ENCODE assay signal across 8 cellular contexts in the genomic region with DNA sequence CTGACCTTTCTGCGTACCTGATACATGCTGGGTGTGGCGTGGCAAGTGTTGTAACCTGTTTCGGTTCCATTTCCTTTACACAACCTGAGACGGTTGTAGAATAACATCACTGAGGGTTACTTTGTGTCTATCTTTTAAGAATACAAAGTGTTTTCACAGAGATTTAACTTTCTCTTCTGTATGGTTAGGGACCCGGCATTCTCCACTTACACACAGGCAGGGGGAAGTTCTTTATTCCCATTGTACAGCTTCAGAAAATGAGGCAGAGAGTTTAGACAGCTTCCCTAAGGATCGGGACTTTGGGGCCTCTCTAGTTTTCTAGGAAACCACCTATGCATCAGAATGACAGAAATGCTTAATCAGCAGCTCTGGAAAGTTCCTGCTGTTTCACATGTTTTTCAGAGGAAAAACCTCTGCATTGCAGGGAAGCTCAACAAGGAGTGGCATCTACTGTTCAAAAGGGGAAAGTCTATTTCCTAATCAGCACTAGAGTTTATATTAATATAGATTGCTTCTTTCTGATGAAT. TPM values are rescaled to one million over a fixed set of nuclear protein-coding genes. Genes with fewer than 3 reads are reported as not detected.
DNase-seq lines count a peak whose midpoint lies in the region; ATAC-seq and TF ChIP-seq lines count a peak whose summit lies in the region.

No MANE protein-coding gene starts in this region.

- no peaks in the 10 kb centered on the region for H3K27me3 Mint-ChIP-seq in activated naive CD4-positive, alpha-beta T cell treated with anti-CD3 and anti-CD28 coated beads, Interleukin-2, amount 10 ng/mL, durations not matched to agents 7 days and 5 days

- ATAC-seq in HG02840 (IDR thresholded peaks at IDR 0.05; ENCODE audit: low FRiP score, unreplicated experiment) (peak; percentile 73), RWPE2 (ENCODE audit: low read depth) (no peak)

- no peak overlapping the region for H4K91ac ChIP-seq in trophoblast cell (ENCODE audit: low read depth, low read length)

- WGBS in esophagus squamous epithelium, 2 donors: 8 to 11% methylated on average over 6 of the region's 6 CpGs
- WGBS in trophoblast cell (ENCODE audit: extremely low coverage, insufficient coverage, insufficient read length): no CpG with 5 or more reads among the region's 6 CpGs

- TF ChIP-seq CTCF in RWPE2 (IDR thresholded peaks at IDR 0.05; ENCODE audit: poor library complexity, severe bottlenecking): no peak
- TF ChIP-seq CTCF in esophagus squamous epithelium (IDR thresholded peaks at IDR 0.05): no peak

- intact Hi-C loops in esophagus squamous epithelium (cut with DNase I): no loop called here

- peaks cover 43% of the 10 kb centered on the region for H3K4me1 Mint-ChIP-seq in activated naive CD4-positive, alpha-beta T cell treated with anti-CD3 and anti-CD28 coated beads, Interleukin-2, amount 10 ng/mL, durations not matched to agents 7 days and 5 days

- CTCF ChIA-PET in activated naive CD4-positive, alpha-beta T cell treated with anti-CD3 and anti-CD28 coated beads, Interleukin-2, amount 10 ng/mL, durations not matched to agents 7 days and 5 days (lab: Charles Lee): interaction anchor here (1.0 to 1.3 kb wide), 2 partner anchors 43 to 90 kb away, joined by 3 to 4 read pairs; no protein-coding TSS in a partner anchor

- DNase-seq in activated naive CD4-positive, alpha-beta T cell treated with anti-CD3 and anti-CD28 coated beads, Interleukin-2, amount 10 ng/mL, durations not matched to agents 7 days and 5 days: peak; percentile 82
- no peak for DNase-seq in activated naive CD4-positive, alpha-beta T cell treated with Interleukin-2 at 50 U/mL for 16 hours
- DNase-seq in RWPE2 (ENCODE audit: low spot score) (peak; percentile 82), esophagus squamous epithelium (lab: John Stamatoyannopoulos, UW) (no peak), trophoblast cell (peak in 1 of 2 donors; percentile 84), MV-4-11 (lab: John Stamatoyannopoulos, UW) (no peak), dedifferentiated amniotic fluid mesenchymal stem cell (ENCODE audit: extremely low spot score) (no peak)

- peak overlapping the region; percentile 73 for H3K4me2 ChIP-seq in trophoblast cell (ENCODE audit: low read length)

- H3K36me3 ChIP-seq in RWPE2 (ENCODE audit: low read depth) (peaks cover 34% of the 10 kb centered on the region), esophagus squamous epithelium (peaks cover 0 to 9% (median 4%) of the 10 kb centered on the region in 3 donors), trophoblast cell (ENCODE audit: control insufficient read depth in 1 of 2, insufficient read depth in 2 of 2, low read length in 2 of 2) (peaks cover 2 to 4% of the 10 kb centered on the region in 2 experiments)

- peaks cover 3% of the 10 kb centered on the region for H3K79me2 ChIP-seq in trophoblast cell (ENCODE audit: control insufficient read depth, insufficient read depth, low read length, poor library complexity)

- H3K4me3 ChIP-seq in RWPE2 (ENCODE audit: severe bottlenecking) (peak overlapping the region; percentile 51), esophagus squamous epithelium (peak overlapping the region; percentile 54 to 83 (median 60)), trophoblast cell (ENCODE audit: low read depth, low read length) (peak overlapping the region; percentile 78)

- H2BK12ac ChIP-seq in trophoblast cell (ENCODE audit: low read length): no peak overlapping the region

- H3K27ac Mint-ChIP-seq in activated naive CD4-positive, alpha-beta T cell treated with anti-CD3 and anti-CD28 coated beads, Interleukin-2, amount 10 ng/mL, durations not matched to agents 7 days and 5 days: peak overlapping the region; percentile 92

- H3K9me3 ChIP-seq in RWPE2 (ENCODE audit: severe bottlenecking): no peaks in the 10 kb centered on the region
- H3K9me3 ChIP-seq in esophagus squamous epithelium: no peaks in the 10 kb centered on the region
- H3K9me3 ChIP-seq in trophoblast cell (ENCODE audit: insufficient read depth, low read depth, low read length): no peaks in the 10 kb centered on the region

- peaks cover 6% of the 10 kb centered on the region for H3K79me1 ChIP-seq in trophoblast cell (ENCODE audit: low read length)

- H3K18ac ChIP-seq in trophoblast cell (ENCODE audit: low read length): no peak overlapping the region

- H3K4me1 ChIP-seq in RWPE2 (ENCODE audit: insufficient read depth, poor library complexity, severe bottlenecking) (peaks cover 87% of the 10 kb centered on the region), esophagus squamous epithelium (peaks cover 9 to 88% (median 36%) of the 10 kb centered on the region in 3 donors), trophoblast cell (ENCODE audit: control insufficient read depth in 1 of 2, insufficient read depth in 2 of 2, low read length in 2 of 2) (peaks cover 0 to 3% of the 10 kb centered on the region in 2 experiments)

- peak in 1 of 4 donors; percentile 37 for TF ChIP-seq POLR2A in esophagus squamous epithelium (IDR thresholded peaks at IDR 0.05)

- H3K27me3 ChIP-seq in RWPE2 (ENCODE audit: insufficient read depth, poor library complexity, severe bottlenecking) (no peaks in the 10 kb centered on the region), esophagus squamous epithelium (no peaks in the 10 kb centered on the region), trophoblast cell (ENCODE audit: insufficient read depth, low read length) (no peaks in the 10 kb centered on the region)

- peak overlapping the region; percentile 33 for H3K9ac ChIP-seq in trophoblast cell (ENCODE audit: low read length)

- H3K4me3 Mint-ChIP-seq in activated naive CD4-positive, alpha-beta T cell treated with anti-CD3 and anti-CD28 coated beads, Interleukin-2, amount 10 ng/mL, durations not matched to agents 7 days and 5 days: peak overlapping the region; percentile 77

- no peak overlapping the region for H2BK120ac ChIP-seq in trophoblast cell (ENCODE audit: insufficient read depth, low read length, poor library complexity)

- H2BK5ac ChIP-seq in trophoblast cell (ENCODE audit: low read depth, low read length, poor library complexity): no peak overlapping the region

- no peaks in the 10 kb centered on the region for H3K9me3 Mint-ChIP-seq in activated naive CD4-positive, alpha-beta T cell treated with anti-CD3 and anti-CD28 coated beads, Interleukin-2, amount 10 ng/mL, durations not matched to agents 7 days and 5 days

- H3K27ac ChIP-seq in RWPE2 (ENCODE audit: poor library complexity, severe bottlenecking) (peak overlapping the region; percentile 95), esophagus squamous epithelium (peak overlapping the region; percentile 96 to 97 (median 97)), trophoblast cell (ENCODE audit: low read depth, low read length) (no peak overlapping the region)

- no peak overlapping the region for H2AK5ac ChIP-seq in trophoblast cell (ENCODE audit: low read length)

- no peak overlapping the region for H3K23ac ChIP-seq in trophoblast cell (ENCODE audit: low read length)

- H3K4ac ChIP-seq in trophoblast cell (ENCODE audit: low read depth, low read length): no peak overlapping the region

- H3K36me3 Mint-ChIP-seq in activated naive CD4-positive, alpha-beta T cell treated with anti-CD3 and anti-CD28 coated beads, Interleukin-2, amount 10 ng/mL, durations not matched to agents 7 days and 5 days: peaks cover 5% of the 10 kb centered on the region

- H2AFZ ChIP-seq in trophoblast cell (ENCODE audit: insufficient read depth, low read length, poor library complexity): no peak overlapping the region

- no peak overlapping the region for H4K8ac ChIP-seq in trophoblast cell (ENCODE audit: low read depth, low read length)

- H4K12ac ChIP-seq in trophoblast cell (ENCODE audit: low read depth, low read length): no peak overlapping the region

- H3K14ac ChIP-seq in trophoblast cell (ENCODE audit: low read length): no peak overlapping the region

RNA-seq across cellular contexts. Expression of a gene that starts 41.3 kb away (rescaled TPM):
- 100 to 1,000 TPM; 324 to 489 (median 375) TPM for total RNA-seq in esophagus squamous epithelium
- polyA plus RNA-seq in trophoblast cell (2013): 174 and 186 TPM in 2 replicates

Comparison
In these comparisons a context has a peak if more than half of its experiments do, and no peak if none do; other contexts are left out.
1. DNase-seq: peak in activated naive CD4-positive, alpha-beta T cell treated with anti-CD3 and anti-CD28 coated beads, Interleukin-2, amount 10 ng/mL, durations not matched to agents 7 days and 5 days (single experiment) and RWPE2 (single experiment); none in activated naive CD4-positive, alpha-beta T cell treated with Interleukin-2 at 50 U/mL for 16 hours (single experiment), esophagus squamous epithelium (single experiment), MV-4-11 (single experiment) and dedifferentiated amniotic fluid mesenchymal stem cell (single experiment).
2. Peak in every context shown above with its lines, with median percentiles within 50 percentile points of each other: H3K4me3 ChIP-seq.